ENCODE assay signal across 9 cellular contexts in the genomic region with DNA sequence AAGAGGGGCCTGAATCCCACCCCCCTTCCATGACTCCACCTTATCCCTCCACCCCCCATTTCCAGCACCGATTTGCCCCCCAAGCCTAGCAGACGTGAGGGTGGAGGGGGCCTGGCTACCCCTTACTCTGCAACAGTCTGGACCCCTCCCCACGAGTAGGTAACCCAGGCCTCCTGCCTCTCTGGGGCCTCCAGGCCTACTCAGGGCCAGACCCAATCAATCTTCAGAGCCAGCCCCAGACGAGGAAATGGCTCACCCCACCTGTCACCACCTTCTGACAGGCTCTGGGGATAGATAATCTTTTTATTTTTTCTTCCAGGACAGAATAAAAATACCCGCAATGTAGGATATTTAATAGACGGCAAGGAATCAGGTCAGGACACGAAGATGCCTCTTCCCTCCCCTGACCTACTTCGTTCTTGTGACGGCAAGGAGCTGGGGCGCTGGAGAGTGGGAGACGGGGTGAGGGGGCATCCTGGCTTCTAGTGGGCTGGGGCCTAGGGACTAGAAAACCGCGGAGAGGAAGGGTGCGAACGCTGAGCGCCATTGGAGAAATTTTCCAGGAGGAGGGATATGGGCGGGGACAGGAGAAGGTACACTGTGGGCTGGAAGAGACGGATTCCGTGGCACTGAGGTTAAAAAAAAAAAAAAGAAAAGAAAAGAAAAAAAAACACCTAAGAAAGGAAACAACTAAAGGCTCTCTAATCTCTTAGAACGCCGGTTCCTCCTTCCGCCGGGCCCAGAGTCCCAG. TPM values are rescaled to one million over a fixed set of nuclear protein-coding genes. Genes with fewer than 3 reads are reported as not detected.
DNase-seq lines count a peak whose midpoint lies in the region; ATAC-seq and TF ChIP-seq lines count a peak whose summit lies in the region.
"Had no signal": no experiment of that assay in that cellular context is flagged by ENCODE, and none has a peak within 500 bp of the region (broad histone marks: within the 10 kb centered on the region; RNA-seq: fewer than 3 reads in every experiment).

No MANE protein-coding gene starts in this region.

- peaks cover 6 to 12% of the 10 kb centered on the region in 2 donors for H3K36me3 Mint-ChIP-seq in activated naive CD4-positive, alpha-beta T cell treated with anti-CD3 and anti-CD28 coated beads, Interleukin-2, amount 50 U/mL, for 72 hours

- DNase-seq in AG04450 (ENCODE audit: low read depth, low spot score) = no peak
- no peak for DNase-seq in MM.1S
- peak in 1 of 2 donors; percentile 26 for DNase-seq in activated naive CD4-positive, alpha-beta T cell treated with anti-CD3 and anti-CD28 coated beads, Interleukin-2, amount 50 U/mL, for 72 hours (ENCODE audit: low spot score in 2 of 2)
- DNase-seq in hepatocyte (ENCODE audit: low spot score) = peak; percentile 54
- DNase-seq in glomerular visceral epithelial cell (ENCODE audit: extremely low spot score) = no peak
- no peak for DNase-seq in cortex of kidney (lab: John Stamatoyannopoulos, UW)

- H3K27me3 ChIP-seq in AG04450 (ENCODE audit: control insufficient read depth, insufficient read depth, low read length) (peaks cover 26% of the 10 kb centered on the region), MM.1S (replicated peaks; ENCODE audit: insufficient read depth, low read length) (peaks cover 33% of the 10 kb centered on the region), hepatocyte (peaks cover 14% of the 10 kb centered on the region)

- TF ChIP-seq CTCF in AG04450 (IDR thresholded peaks at IDR 0.05; ENCODE audit: low read depth, low read length) (no peak), MM.1S (IDR thresholded peaks at IDR 0.05; ENCODE audit: low read length) (no peak), hepatocyte (IDR thresholded peaks at IDR 0.05; ENCODE audit: poor library complexity) (no peak)

- H3K27ac ChIP-seq in AG04450 (ENCODE audit: low read depth, low read length) (no peak overlapping the region), MM.1S (ENCODE audit: low read length) (no peak overlapping the region), hepatocyte (peak overlapping the region; percentile 74), skin epidermis (peak overlapping the region in 19 of 21 experiments; percentile 41 to 93 (median 84))

- H3K9me2 ChIP-seq in MM.1S (replicated peaks; ENCODE audit: insufficient read depth, low read length) (no peaks in the 10 kb centered on the region), hepatocyte (replicated peaks; ENCODE audit: insufficient read depth) (no peaks in the 10 kb centered on the region)

- H3K4me3 ChIP-seq in AG04450 (ENCODE audit: low read depth, low read length) = peak overlapping the region; percentile 94
- peak overlapping the region; percentile 95 for H3K4me3 ChIP-seq in MM.1S (ENCODE audit: low read length)
- H3K4me3 ChIP-seq in hepatocyte = peak overlapping the region; percentile 1
- peak overlapping the region; percentile 46 to 91 (median 65) for H3K4me3 ChIP-seq in skin epidermis

- no peaks in the 10 kb centered on the region for H4K20me1 ChIP-seq in MM.1S (ENCODE audit: insufficient read depth, low read length)
- H4K20me1 ChIP-seq in hepatocyte (ENCODE audit: insufficient read depth, poor library complexity, severe bottlenecking) = no peaks in the 10 kb centered on the region

- CTCF ChIA-PET in AG04450 (lab: Charles Lee) = interaction anchor here (0.6 to 7.2 kb wide), 32 partner anchors 8 to 300 kb away, joined by 3 to 367 read pairs (median 6); a partner anchor contains a TSS

- H2AFZ ChIP-seq in MM.1S (ENCODE audit: low read length) (peak overlapping the region; percentile 89; the same call in 1 of the 2 replicates), hepatocyte (peak overlapping the region; percentile 6)

- POLR2A ChIA-PET in AG04450 (lab: Yijun Ruan, JAX) = interaction anchor here (0.6 to 2.2 kb wide), 7 partner anchors 37 to 305 kb away, joined by 3 to 18 read pairs (median 4); a partner anchor contains a TSS

- H3K9me3 ChIP-seq in AG04450 (ENCODE audit: control insufficient read depth, insufficient read depth, low read length) = no peaks in the 10 kb centered on the region; the same call in 1 of the 2 replicates
- no peaks in the 10 kb centered on the region for H3K9me3 ChIP-seq in MM.1S (replicated peaks; ENCODE audit: insufficient read depth, low read length)
- no peaks in the 10 kb centered on the region for H3K9me3 ChIP-seq in hepatocyte (ENCODE audit: low read depth)

- peaks cover 15% of the 10 kb centered on the region for H3F3A ChIP-seq in MM.1S (ENCODE audit: insufficient read depth, low read length)

- H3K9me3 Mint-ChIP-seq in activated naive CD4-positive, alpha-beta T cell treated with anti-CD3 and anti-CD28 coated beads, Interleukin-2, amount 50 U/mL, for 72 hours = no peaks in the 10 kb centered on the region

- ATAC-seq in activated naive CD4-positive, alpha-beta T cell treated with anti-CD3 and anti-CD28 coated beads, Interleukin-2, amount 50 U/mL, for 72 hours = no peak
- ATAC-seq in HG03442 (IDR thresholded peaks at IDR 0.05; ENCODE audit: unreplicated experiment) = no peak

- no peaks in the 10 kb centered on the region for H3K36me3 ChIP-seq in MM.1S (replicated peaks; ENCODE audit: insufficient read depth, low read length)
- no peaks in the 10 kb centered on the region for H3K36me3 ChIP-seq in hepatocyte (replicated peaks; ENCODE audit: insufficient read depth, low read depth)

- H3K27ac Mint-ChIP-seq in activated naive CD4-positive, alpha-beta T cell treated with anti-CD3 and anti-CD28 coated beads, Interleukin-2, amount 50 U/mL, for 72 hours = peak overlapping the region; percentile 79 to 98

- H3K4me1 ChIP-seq in MM.1S (ENCODE audit: low read length) (peaks cover 6% of the 10 kb centered on the region), hepatocyte (ENCODE audit: insufficient read depth) (peaks cover 9% of the 10 kb centered on the region)

- 10% methylated on average over 18 of the region's 23 CpGs for WGBS in hepatocyte (ENCODE audit: low lambda C conversion rate, missing lambda C conversion rate)

- no peak overlapping the region; the same call in 1 of the 2 replicates for H3K9ac ChIP-seq in MM.1S (ENCODE audit: low read length)

- H3K79me2 ChIP-seq in MM.1S (ENCODE audit: low read length) = no peaks in the 10 kb centered on the region
- H3K79me2 ChIP-seq in hepatocyte = no peaks in the 10 kb centered on the region

- peak overlapping the region; percentile 94 for H3K4me2 ChIP-seq in MM.1S (ENCODE audit: low read depth, low read length)
- H3K4me2 ChIP-seq in hepatocyte = peak overlapping the region; percentile 92

RNA-seq across cellular contexts. Expression of a gene that starts 0.9 kb away (rescaled TPM):
- 1.9 and 2.1 TPM in 2 replicates for polyA plus RNA-seq in AG04450 (2011; rRNA removed)
- polyA minus RNA-seq in AG04450 (2011; rRNA and poly(A)+ RNA removed) = 1.3 and 3.1 TPM in 2 replicates
- total RNA-seq in activated naive CD4-positive, alpha-beta T cell treated with anti-CD3 and anti-CD28 coated beads, Interleukin-2, amount 50 U/mL, for 72 hours = 10 to 100 TPM in 1 of 2 donors, 1 to 10 TPM in 1; 1.5 to 10.6 TPM
- total RNA-seq in hepatocyte = 4.1 and 8.6 TPM in 2 replicates
- 3.9 and 4.1 TPM in 2 replicates for polyA plus RNA-seq in hepatocyte
- total RNA-seq: dermis microvascular lymphatic vessel endothelial cell had no signal

RNA-seq across cellular contexts. Expression of a gene that starts 13.7 kb away (rescaled TPM):
- not detected in 2 replicates for polyA plus RNA-seq in AG04450 (2011; rRNA removed)
- not detected in 2 replicates for polyA minus RNA-seq in AG04450 (2011; rRNA and poly(A)+ RNA removed)
- total RNA-seq in activated naive CD4-positive, alpha-beta T cell treated with anti-CD3 and anti-CD28 coated beads, Interleukin-2, amount 50 U/mL, for 72 hours = under 1 TPM in 1 of 2 donors, not detected in 1; 0.25 TPM
- total RNA-seq in hepatocyte = not detected in 2 replicates
- polyA plus RNA-seq in hepatocyte = not detected in 2 replicates
- total RNA-seq: dermis microvascular lymphatic vessel endothelial cell had no signal

RNA-seq across cellular contexts. Expression of a gene that starts 45.2 kb away (rescaled TPM):
- polyA plus RNA-seq in AG04450 (2011; rRNA removed) (3.2 and 3.7 TPM in 2 replicates), hepatocyte (4.2 and 6.3 TPM in 2 replicates)
- polyA minus RNA-seq in AG04450 (2011; rRNA and poly(A)+ RNA removed) = 10.8 and 14.6 TPM in 2 replicates
- total RNA-seq in activated naive CD4-positive, alpha-beta T cell treated with anti-CD3 and anti-CD28 coated beads, Interleukin-2, amount 50 U/mL, for 72 hours = 10 to 100 TPM; 15.0 to 26.6 TPM
- total RNA-seq in hepatocyte = 1.9 and 2.2 TPM in 2 replicates

RNA-seq across cellular contexts. Expression of a gene that starts 47.8 kb away (rescaled TPM):
- 1,791 and 1,924 TPM in 2 replicates for polyA plus RNA-seq in AG04450 (2011; rRNA removed)
- polyA minus RNA-seq in AG04450 (2011; rRNA and poly(A)+ RNA removed) = 660 and 768 TPM in 2 replicates
- total RNA-seq in activated naive CD4-positive, alpha-beta T cell treated with anti-CD3 and anti-CD28 coated beads, Interleukin-2, amount 50 U/mL, for 72 hours = 1,000 to 10,000 TPM; 2,719 to 2,768 TPM
- total RNA-seq in hepatocyte = 1,924 and 2,459 TPM in 2 replicates
- polyA plus RNA-seq in hepatocyte = 806 and 874 TPM in 2 replicates

Comparison
In these comparisons a context has a peak if more than half of its experiments do, and no peak if none do; other contexts are left out.
1. H3K27ac ChIP-seq: peak in hepatocyte (single experiment) and skin epidermis (19 of 21); none in AG04450 (single experiment) and MM.1S (single experiment).
2. H3K4me3 ChIP-seq: peak in every context shown above with its lines; median percentile 95 in MM.1S; 94 in AG04450; 65 in skin epidermis; 1 in hepatocyte.